2 cellular contexts compared by ENCODE assay signal in the genomic region with DNA sequence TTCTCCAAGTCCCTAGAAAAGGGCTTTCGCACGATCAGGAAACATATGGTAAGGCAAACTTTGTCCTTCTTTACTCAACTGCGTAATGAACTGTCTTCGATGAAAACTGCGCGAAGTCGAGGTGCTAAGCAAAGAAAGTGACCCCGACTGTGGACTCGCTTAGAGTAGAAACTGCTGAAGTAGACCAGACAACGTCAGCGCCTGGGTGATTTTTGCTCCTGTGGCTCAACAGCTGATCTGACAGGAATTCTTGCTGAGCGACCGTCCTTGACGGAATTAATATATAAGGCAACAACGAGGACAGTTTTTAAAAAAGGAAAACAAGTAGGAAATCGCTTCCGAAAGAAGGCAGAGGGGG.
TF ChIP-seq lines count a peak whose summit lies in the region.

No MANE protein-coding gene starts in this region.

TF ChIP-seq in A549, 52 proteins besides CTCF, POLR2A, EP300 and RAD21:
- TF ChIP-seq TFCP2L1 (CRISPR knock-in tag; IDR thresholded peaks at IDR 0.05), result no peak
- TF ChIP-seq GATA3 (IDR thresholded peaks at IDR 0.05; ENCODE audit: borderline replicate concordance), result peak; percentile 10; the same call in 1 of the 2 replicates

TF ChIP-seq in GM12878, 131 proteins besides CTCF, POLR2A, EP300 and RAD21:
- TF ChIP-seq, protein P1, sequence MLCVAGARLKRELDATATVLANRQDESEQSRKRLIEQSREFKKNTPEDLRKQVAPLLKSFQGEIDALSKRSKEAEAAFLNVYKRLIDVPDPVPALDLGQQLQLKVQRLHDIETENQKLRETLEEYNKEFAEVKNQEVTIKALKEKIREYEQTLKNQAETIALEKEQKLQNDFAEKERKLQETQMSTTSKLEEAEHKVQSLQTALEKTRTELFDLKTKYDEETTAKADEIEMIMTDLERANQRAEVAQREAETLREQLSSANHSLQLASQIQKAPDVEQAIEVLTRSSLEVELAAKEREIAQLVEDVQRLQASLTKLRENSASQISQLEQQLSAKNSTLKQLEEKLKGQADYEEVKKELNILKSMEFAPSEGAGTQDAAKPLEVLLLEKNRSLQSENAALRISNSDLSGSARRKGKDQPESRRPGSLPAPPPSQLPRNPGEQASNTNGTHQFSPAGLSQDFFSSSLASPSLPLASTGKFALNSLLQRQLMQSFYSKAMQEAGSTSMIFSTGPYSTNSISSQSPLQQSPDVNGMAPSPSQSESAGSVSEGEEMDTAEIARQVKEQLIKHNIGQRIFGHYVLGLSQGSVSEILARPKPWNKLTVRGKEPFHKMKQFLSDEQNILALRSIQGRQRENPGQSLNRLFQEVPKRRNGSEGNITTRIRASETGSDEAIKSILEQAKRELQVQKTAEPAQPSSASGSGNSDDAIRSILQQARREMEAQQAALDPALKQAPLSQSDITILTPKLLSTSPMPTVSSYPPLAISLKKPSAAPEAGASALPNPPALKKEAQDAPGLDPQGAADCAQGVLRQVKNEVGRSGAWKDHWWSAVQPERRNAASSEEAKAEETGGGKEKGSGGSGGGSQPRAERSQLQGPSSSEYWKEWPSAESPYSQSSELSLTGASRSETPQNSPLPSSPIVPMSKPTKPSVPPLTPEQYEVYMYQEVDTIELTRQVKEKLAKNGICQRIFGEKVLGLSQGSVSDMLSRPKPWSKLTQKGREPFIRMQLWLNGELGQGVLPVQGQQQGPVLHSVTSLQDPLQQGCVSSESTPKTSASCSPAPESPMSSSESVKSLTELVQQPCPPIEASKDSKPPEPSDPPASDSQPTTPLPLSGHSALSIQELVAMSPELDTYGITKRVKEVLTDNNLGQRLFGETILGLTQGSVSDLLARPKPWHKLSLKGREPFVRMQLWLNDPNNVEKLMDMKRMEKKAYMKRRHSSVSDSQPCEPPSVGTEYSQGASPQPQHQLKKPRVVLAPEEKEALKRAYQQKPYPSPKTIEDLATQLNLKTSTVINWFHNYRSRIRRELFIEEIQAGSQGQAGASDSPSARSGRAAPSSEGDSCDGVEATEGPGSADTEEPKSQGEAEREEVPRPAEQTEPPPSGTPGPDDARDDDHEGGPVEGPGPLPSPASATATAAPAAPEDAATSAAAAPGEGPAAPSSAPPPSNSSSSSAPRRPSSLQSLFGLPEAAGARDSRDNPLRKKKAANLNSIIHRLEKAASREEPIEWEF (IDR thresholded peaks at IDR 0.05; ENCODE audit: insufficient replicate concordance, low read depth, low read length), result no peak
- TF ChIP-seq FOS (IDR thresholded peaks at IDR 0.05; ENCODE audit: borderline replicate concordance, extremely low read depth, insufficient read length), result no peak
- no peak for TF ChIP-seq MXI1 (IDR thresholded peaks at IDR 0.05; ENCODE audit: low read depth, low read length)
- TF ChIP-seq, protein P2, sequence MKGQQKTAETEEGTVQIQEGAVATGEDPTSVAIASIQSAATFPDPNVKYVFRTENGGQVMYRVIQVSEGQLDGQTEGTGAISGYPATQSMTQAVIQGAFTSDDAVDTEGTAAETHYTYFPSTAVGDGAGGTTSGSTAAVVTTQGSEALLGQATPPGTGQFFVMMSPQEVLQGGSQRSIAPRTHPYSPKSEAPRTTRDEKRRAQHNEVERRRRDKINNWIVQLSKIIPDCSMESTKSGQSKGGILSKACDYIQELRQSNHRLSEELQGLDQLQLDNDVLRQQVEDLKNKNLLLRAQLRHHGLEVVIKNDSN (IDR thresholded peaks at IDR 0.05; ENCODE audit: borderline replicate concordance, extremely low read length, insufficient read depth, low read depth, low read length), result no peak
- no peak for TF ChIP-seq RB1 (IDR thresholded peaks at IDR 0.05; ENCODE audit: borderline replicate concordance)
- TF ChIP-seq EGR1 (IDR thresholded peaks at IDR 0.05; ENCODE audit: borderline replicate concordance in 1 of 2, low read depth in 2 of 2, low read length in 2 of 2), result no peak
- no peak for TF ChIP-seq MEF2B (IDR thresholded peaks at IDR 0.05; ENCODE audit: partially characterized antibody, poor library complexity, severe bottlenecking)
- no peak for TF ChIP-seq FOXK2 (IDR thresholded peaks at IDR 0.05)
- TF ChIP-seq, protein P3, sequence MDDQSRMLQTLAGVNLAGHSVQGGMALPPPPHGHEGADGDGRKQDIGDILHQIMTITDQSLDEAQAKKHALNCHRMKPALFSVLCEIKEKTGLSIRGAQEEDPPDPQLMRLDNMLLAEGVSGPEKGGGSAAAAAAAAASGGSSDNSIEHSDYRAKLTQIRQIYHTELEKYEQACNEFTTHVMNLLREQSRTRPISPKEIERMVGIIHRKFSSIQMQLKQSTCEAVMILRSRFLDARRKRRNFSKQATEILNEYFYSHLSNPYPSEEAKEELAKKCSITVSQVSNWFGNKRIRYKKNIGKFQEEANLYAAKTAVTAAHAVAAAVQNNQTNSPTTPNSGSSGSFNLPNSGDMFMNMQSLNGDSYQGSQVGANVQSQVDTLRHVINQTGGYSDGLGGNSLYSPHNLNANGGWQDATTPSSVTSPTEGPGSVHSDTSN (IDR thresholded peaks at IDR 0.05; ENCODE audit: insufficient replicate concordance, low read depth, low read length), result peak; percentile 4
- TF ChIP-seq CREB1 (IDR thresholded peaks at IDR 0.05; ENCODE audit: low read depth), result no peak
- no peak for TF ChIP-seq HCFC1 (IDR thresholded peaks at IDR 0.05; ENCODE audit: low read length)
- TF ChIP-seq RAD51 (IDR thresholded peaks at IDR 0.05), result 0 out of 2 replicates have a peak, but pooled peaks have one; percentile 8
- no peak for TF ChIP-seq RELA (IDR thresholded peaks at IDR 0.05; ENCODE audit: borderline replicate concordance, partially characterized antibody)
- TF ChIP-seq HDAC2 (IDR thresholded peaks at IDR 0.05), result no peak
- no peak for TF ChIP-seq MYB (IDR thresholded peaks at IDR 0.05; ENCODE audit: borderline replicate concordance, low read depth, low read length)
